ENCODE assay signal across 9 cellular contexts in genomic region chr3:33372218-33373081, GRCh38.
DNase-seq lines count a peak whose midpoint lies in the region; ATAC-seq and TF ChIP-seq lines count a peak whose summit lies in the region.
"Had no signal": no experiment of that assay in that cellular context is flagged by ENCODE, and none has a peak within 500 bp of the region (broad histone marks: within the 10 kb centered on the region; RNA-seq: fewer than 3 reads in every experiment).

No MANE protein-coding gene starts in this region.

- H3K27ac Mint-ChIP-seq in GM23338 (no peak overlapping the region), endothelial cell (ENCODE audit: unreplicated experiment) (no peak overlapping the region)
- no peak overlapping the region for H3K27ac Mint-ChIP-seq in activated CD4-positive, alpha-beta T cell treated with anti-CD3 and anti-CD28 coated beads, Interleukin-2, amount 10 ng/mL, durations not matched to agents 24 days and 14 days
- H3K27ac Mint-ChIP-seq: activated naive CD8-positive, alpha-beta T cell had no signal

- peaks cover 5% of the 10 kb centered on the region; the same call in 2 of the 3 replicates for H3K36me3 Mint-ChIP-seq in GM23338 (ENCODE audit: low read depth)
- no peaks in the 10 kb centered on the region for H3K36me3 Mint-ChIP-seq in activated CD4-positive, alpha-beta T cell treated with anti-CD3 and anti-CD28 coated beads, Interleukin-2, amount 10 ng/mL, durations not matched to agents 24 days and 14 days (ENCODE audit: low read depth)
- H3K36me3 Mint-ChIP-seq in endothelial cell (ENCODE audit: low read depth, unreplicated experiment): peaks cover 28% of the 10 kb centered on the region

- H3K27me3 Mint-ChIP-seq in GM23338 (ENCODE audit: insufficient read depth, low read depth, poor library complexity) (peaks cover 4% of the 10 kb centered on the region), endothelial cell (ENCODE audit: unreplicated experiment) (peaks cover 3% of the 10 kb centered on the region)
- H3K27me3 Mint-ChIP-seq in activated CD4-positive, alpha-beta T cell treated with anti-CD3 and anti-CD28 coated beads, Interleukin-2, amount 10 ng/mL, durations not matched to agents 24 days and 14 days: peaks cover 7% of the 10 kb centered on the region

- no peaks in the 10 kb centered on the region for H3K9me3 ChIP-seq in DOHH2 (ENCODE audit: control insufficient read depth, insufficient read depth, low read length)

- H3K36me3 ChIP-seq in DOHH2 (ENCODE audit: control insufficient read depth, low read length) (no peaks in the 10 kb centered on the region), GM23338 (ENCODE audit: insufficient read depth) (0 out of 2 replicates have a peak, but pooled peaks cover 4% of the 10 kb centered on the region)

- no peak overlapping the region for H3K4me3 Mint-ChIP-seq in GM23338
- H3K4me3 Mint-ChIP-seq in activated CD4-positive, alpha-beta T cell treated with anti-CD3 and anti-CD28 coated beads, Interleukin-2, amount 10 ng/mL, durations not matched to agents 24 days and 14 days: no peak overlapping the region
- H3K4me3 Mint-ChIP-seq in endothelial cell (ENCODE audit: unreplicated experiment): no peak overlapping the region
- H3K4me3 Mint-ChIP-seq: activated naive CD8-positive, alpha-beta T cell had no signal

- H3K79me2 ChIP-seq in DOHH2 (ENCODE audit: control insufficient read depth, low read length) (no peaks in the 10 kb centered on the region), GM23338 (replicated peaks; ENCODE audit: insufficient read depth) (no peaks in the 10 kb centered on the region)

- H3K9me3 Mint-ChIP-seq in GM23338 (peaks cover 7% of the 10 kb centered on the region), endothelial cell (ENCODE audit: unreplicated experiment) (no peaks in the 10 kb centered on the region)
- H3K9me3 Mint-ChIP-seq in activated CD4-positive, alpha-beta T cell treated with anti-CD3 and anti-CD28 coated beads, Interleukin-2, amount 10 ng/mL, durations not matched to agents 24 days and 14 days: no peaks in the 10 kb centered on the region

- H3F3A ChIP-seq in DOHH2 (ENCODE audit: control insufficient read depth, insufficient read depth) (no peaks in the 10 kb centered on the region), GM23338 (replicated peaks; ENCODE audit: low read depth) (0 out of 2 replicates have a peak, but pooled peaks cover 3% of the 10 kb centered on the region)

- H4K20me1 ChIP-seq in DOHH2 (ENCODE audit: control insufficient read depth, insufficient read depth, low read depth, low read length) (no peaks in the 10 kb centered on the region), GM23338 (replicated peaks; ENCODE audit: insufficient read depth) (no peaks in the 10 kb centered on the region)

- DNase-seq in GM23338 (ENCODE audit: low spot score): peak; percentile 68
- peak; percentile 0 for DNase-seq in NCI-H2196 treated with DMSO at 0.1 percent for 48 hours (lab: John Stamatoyannopoulos, UW; ENCODE audit: unreplicated experiment)
- DNase-seq in activated CD4-positive, alpha-beta T cell treated with anti-CD3 and anti-CD28 coated beads, Interleukin-2, amount 10 ng/mL, durations not matched to agents 24 days and 14 days: peak; percentile 82
- DNase-seq in endothelial cell (ENCODE audit: low spot score): peak; percentile 37
- DNase-seq in middle frontal gyrus (ENCODE audit: extremely low spot score, low spot score): peak; percentile 48
- DNase-seq in stimulated activated naive CD8-positive, alpha-beta T cell treated with anti-CD3 and anti-CD28 coated beads, Interleukin-15, Interleukin-2, amounts not matched to agents 100 U/mL and 50 U/mL, for 24 hours: peak; percentile 42

- no peaks in the 10 kb centered on the region for H3K27me3 ChIP-seq in DOHH2 (ENCODE audit: control insufficient read depth, low read length)
- no peaks in the 10 kb centered on the region for H3K27me3 ChIP-seq in GM23338 (ENCODE audit: insufficient read depth)

- TF ChIP-seq CTCF in DOHH2 (IDR thresholded peaks at IDR 0.05; ENCODE audit: low read depth, low read length, poor library complexity, severe bottlenecking) (peak; percentile 98), GM23338 (conservative IDR thresholded peaks at IDR 0.05; ENCODE audit: low read depth in 2 of 2) (peak; percentile 89 to 100), endothelial cell (IDR thresholded peaks at IDR 0.05; ENCODE audit: unreplicated experiment) (peak; percentile 88)

- H3K4me1 ChIP-seq in DOHH2 (ENCODE audit: control insufficient read depth, low read length): no peaks in the 10 kb centered on the region
- no peaks in the 10 kb centered on the region; the same call in 1 of the 2 replicates for H3K4me1 ChIP-seq in GM23338 (ENCODE audit: insufficient read depth)

- intact Hi-C loops in activated CD4-positive, alpha-beta T cell treated with anti-CD3 and anti-CD28 coated beads, Interleukin-2, amount 10 ng/mL, durations not matched to agents 24 days and 14 days (cut with micrococcal nuclease): loop anchor here (1.0 to 5.0 kb wide), 3 partner anchors 241 to 425 kb away; no protein-coding TSS in a partner anchor

- no peak overlapping the region for H3K4me3 ChIP-seq in DOHH2 (ENCODE audit: low read length)
- no peak overlapping the region for H3K4me3 ChIP-seq in GM23338

- no peak overlapping the region for H3K27ac ChIP-seq in DOHH2 (ENCODE audit: low read depth, low read length)
- H3K27ac ChIP-seq in GM23338 (ENCODE audit: low read depth): no peak overlapping the region

- H3K9me2 ChIP-seq in DOHH2 (replicated peaks; ENCODE audit: control insufficient read depth, low read length) (no peaks in the 10 kb centered on the region), GM23338 (ENCODE audit: insufficient read depth) (no peaks in the 10 kb centered on the region)

- H3K4me1 Mint-ChIP-seq in GM23338 (peaks cover 8% of the 10 kb centered on the region), endothelial cell (ENCODE audit: unreplicated experiment) (no peaks in the 10 kb centered on the region)
- peaks cover 5% of the 10 kb centered on the region for H3K4me1 Mint-ChIP-seq in activated CD4-positive, alpha-beta T cell treated with anti-CD3 and anti-CD28 coated beads, Interleukin-2, amount 10 ng/mL, durations not matched to agents 24 days and 14 days

- ATAC-seq in GM23338 (peak; percentile 60), GM21576 (IDR thresholded peaks at IDR 0.05; ENCODE audit: unreplicated experiment) (no peak)
- peak; percentile 93 for ATAC-seq in stimulated activated naive CD8-positive, alpha-beta T cell treated with anti-CD3 and anti-CD28 coated beads, Interleukin-15, Interleukin-2, amounts not matched to agents 100 U/mL and 50 U/mL, for 24 hours

- H2AFZ ChIP-seq in GM23338: no peak overlapping the region

- H3K4me2 ChIP-seq in DOHH2 (ENCODE audit: low read length): no peak overlapping the region
- no peak overlapping the region for H3K4me2 ChIP-seq in GM23338

TF ChIP-seq in GM23338, 12 proteins besides CTCF, POLR2A, EP300 and RAD21:
- TF ChIP-seq, protein P1, sequence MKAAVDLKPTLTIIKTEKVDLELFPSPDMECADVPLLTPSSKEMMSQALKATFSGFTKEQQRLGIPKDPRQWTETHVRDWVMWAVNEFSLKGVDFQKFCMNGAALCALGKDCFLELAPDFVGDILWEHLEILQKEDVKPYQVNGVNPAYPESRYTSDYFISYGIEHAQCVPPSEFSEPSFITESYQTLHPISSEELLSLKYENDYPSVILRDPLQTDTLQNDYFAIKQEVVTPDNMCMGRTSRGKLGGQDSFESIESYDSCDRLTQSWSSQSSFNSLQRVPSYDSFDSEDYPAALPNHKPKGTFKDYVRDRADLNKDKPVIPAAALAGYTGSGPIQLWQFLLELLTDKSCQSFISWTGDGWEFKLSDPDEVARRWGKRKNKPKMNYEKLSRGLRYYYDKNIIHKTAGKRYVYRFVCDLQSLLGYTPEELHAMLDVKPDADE (IDR thresholded peaks at IDR 0.05): no peak
- no peak for TF ChIP-seq NANOG (IDR thresholded peaks at IDR 0.05; ENCODE audit: borderline replicate concordance)
TF ChIP-seq in GM23338: peak in this region for 0.

Comparison
In these comparisons a context has a peak if more than half of its experiments do, and no peak if none do; other contexts are left out.
1. DNase-seq: peak in every context shown above with its lines; median percentile 82 in activated CD4-positive, alpha-beta T cell treated with anti-CD3 and anti-CD28 coated beads, Interleukin-2, amount 10 ng/mL, durations not matched to agents 24 days and 14 days; 68 in GM23338; 48 in middle frontal gyrus; 42 in stimulated activated naive CD8-positive, alpha-beta T cell treated with anti-CD3 and anti-CD28 coated beads, Interleukin-15, Interleukin-2, amounts not matched to agents 100 U/mL and 50 U/mL, for 24 hours; 37 in endothelial cell; 0 in NCI-H2196 treated with DMSO at 0.1 percent for 48 hours.